ENCODE assay signal across 9 cellular contexts in the genomic region with DNA sequence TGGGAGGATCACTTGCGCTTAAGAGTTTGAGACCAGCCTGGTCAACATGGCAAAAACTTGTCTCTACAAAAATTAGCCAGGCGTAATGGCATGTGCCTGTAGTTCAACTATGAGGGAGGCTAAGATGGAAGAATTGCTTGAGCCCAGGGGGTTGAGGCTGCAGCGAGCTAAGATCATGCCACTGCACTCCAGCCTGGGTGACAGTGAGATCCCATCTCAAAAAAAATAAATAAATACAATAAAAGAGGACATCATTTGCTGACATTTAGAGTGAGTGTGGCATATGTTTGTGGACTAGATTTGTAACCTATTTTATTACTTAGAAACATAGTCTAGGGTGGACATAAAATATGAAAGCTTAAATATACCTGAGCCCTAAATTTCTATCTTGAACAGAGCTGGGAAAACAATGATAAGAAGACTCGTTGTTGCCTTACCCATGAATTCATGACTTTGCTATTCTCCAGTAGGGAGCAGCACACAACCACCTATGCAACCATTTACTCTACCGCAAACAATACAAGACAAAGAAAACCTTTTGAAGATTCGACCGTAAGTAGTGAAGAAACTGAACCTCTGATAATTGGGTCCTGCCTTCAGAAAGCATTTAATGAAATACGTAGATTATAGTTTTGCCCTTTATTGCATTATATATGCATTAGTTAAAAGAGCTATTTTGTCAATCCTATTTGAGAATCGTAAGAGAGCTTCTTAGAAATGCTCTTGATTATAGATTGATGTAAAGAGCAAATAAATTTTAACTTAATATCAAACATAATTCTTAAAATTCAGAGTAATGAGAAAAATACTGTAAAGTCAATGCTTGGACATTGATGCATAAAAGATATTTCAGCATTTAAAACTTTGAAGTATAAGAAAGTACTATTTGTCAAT.
A peak's percentile ranks its signal among the peaks of the same experiment; 100 is the strongest.
DNase-seq lines count a peak whose midpoint lies in the region; ATAC-seq and TF ChIP-seq lines count a peak whose summit lies in the region.
"Had no signal": no experiment of that assay in that cellular context is flagged by ENCODE, and none has a peak within 500 bp of the region (broad histone marks: within the 10 kb centered on the region; RNA-seq: fewer than 3 reads in every experiment).

No MANE protein-coding gene starts in this region.

- H3K9ac ChIP-seq in PC-3 (ENCODE audit: low read length) = no peak overlapping the region

- H3K4me1 ChIP-seq in PC-3 (ENCODE audit: insufficient read depth, low read length) = peaks cover 10% of the 10 kb centered on the region; the same call in 1 of the 2 replicates
- no peaks in the 10 kb centered on the region for H3K4me1 ChIP-seq in naive thymus-derived CD4-positive, alpha-beta T cell (ENCODE audit: control insufficient read depth in 2 of 2, insufficient read depth in 2 of 2, low read length in 2 of 2)

- no peak overlapping the region for H3K27ac ChIP-seq in PC-3 (ENCODE audit: low read length)
- H3K27ac ChIP-seq in naive thymus-derived CD4-positive, alpha-beta T cell (ENCODE audit: low read depth, low read length) = no peak overlapping the region

- H4K20me1 ChIP-seq in PC-3 (ENCODE audit: low read length) = no peaks in the 10 kb centered on the region

- H3K4me2 ChIP-seq in PC-3 (ENCODE audit: low read length) = peak overlapping the region; percentile 59

- no peaks in the 10 kb centered on the region for H3K9me3 ChIP-seq in PC-3 (ENCODE audit: low read length)
- H3K9me3 ChIP-seq in naive thymus-derived CD4-positive, alpha-beta T cell (ENCODE audit: control insufficient read depth in 2 of 3, low read length in 3 of 3) = no peaks in the 10 kb centered on the region

- ATAC-seq in PC-3 = peak; percentile 96
- ATAC-seq in naive thymus-derived CD4-positive, alpha-beta T cell = peak; percentile 60
- no peak for ATAC-seq in GM19351 (IDR thresholded peaks at IDR 0.05; ENCODE audit: unreplicated experiment)
- no peak for ATAC-seq in HG02642 (IDR thresholded peaks at IDR 0.05; ENCODE audit: poor library complexity, unreplicated experiment)

- H3K4me3 Mint-ChIP-seq in naive thymus-derived CD4-positive, alpha-beta T cell = no peak overlapping the region
- H3K4me3 Mint-ChIP-seq: activated B cell treated with CpG ODN at 0.5 μM for 24 hours had no signal

- POLR2A ChIA-PET in PC-3 (lab: Charles Lee; ENCODE audit: unreplicated experiment) = no interaction called here
- POLR2A ChIA-PET in naive thymus-derived CD4-positive, alpha-beta T cell (lab: Charles Lee) = no interaction called here

- no peaks in the 10 kb centered on the region for H3K27me3 ChIP-seq in PC-3 (ENCODE audit: low read length)
- no peaks in the 10 kb centered on the region for H3K27me3 ChIP-seq in naive thymus-derived CD4-positive, alpha-beta T cell (ENCODE audit: control insufficient read depth in 2 of 2, insufficient read depth in 2 of 2, low read length in 2 of 2)

- H3K4me1 Mint-ChIP-seq in naive thymus-derived CD4-positive, alpha-beta T cell = no peaks in the 10 kb centered on the region
- H3K4me1 Mint-ChIP-seq: activated B cell treated with CpG ODN at 0.5 μM for 24 hours had no signal

- peak; percentile 65 for DNase-seq in ELR (ENCODE audit: low read depth)
- peak in 55 of 76 experiments; percentile 2 to 84 (median 45) for DNase-seq in HUDEP-2 (lab: John Stamatoyannopoulos, UW; ENCODE audit: unreplicated experiment in 76 of 76)
- DNase-seq in PC-3 = peak; percentile 73
- peak; percentile 20 for DNase-seq in epithelial cell of proximal tubule (ENCODE audit: low read depth)
- DNase-seq in naive thymus-derived CD4-positive, alpha-beta T cell = peak in 2 of 9 donors; percentile 1 to 9
- DNase-seq in GOT3 (lab: John Stamatoyannopoulos, UW) = no peak
- DNase-seq: activated B cell treated with CpG ODN at 0.5 μM for 24 hours had no signal

- no peaks in the 10 kb centered on the region for H3K9me2 ChIP-seq in PC-3 (replicated peaks; ENCODE audit: low read length)

- H3K9me3 Mint-ChIP-seq in naive thymus-derived CD4-positive, alpha-beta T cell = peaks cover 0 to 6% (median 0%) of the 10 kb centered on the region in 11 donors
- H3K9me3 Mint-ChIP-seq: activated B cell treated with CpG ODN at 0.5 μM for 24 hours had no signal

- no peaks in the 10 kb centered on the region for H3K27me3 Mint-ChIP-seq in naive thymus-derived CD4-positive, alpha-beta T cell
- H3K27me3 Mint-ChIP-seq: activated B cell treated with CpG ODN at 0.5 μM for 24 hours had no signal

- no peaks in the 10 kb centered on the region for H3K79me2 ChIP-seq in PC-3 (ENCODE audit: low read length)

- peak overlapping the region; percentile 17; the same call in 1 of the 2 replicates for H2AFZ ChIP-seq in PC-3 (ENCODE audit: low read length)

- H3K27ac Mint-ChIP-seq in naive thymus-derived CD4-positive, alpha-beta T cell = no peak overlapping the region
- H3K27ac Mint-ChIP-seq: activated B cell treated with CpG ODN at 0.5 μM for 24 hours had no signal

- H3K36me3 Mint-ChIP-seq in naive thymus-derived CD4-positive, alpha-beta T cell = no peaks in the 10 kb centered on the region

- no peaks in the 10 kb centered on the region for H3K36me3 ChIP-seq in PC-3 (ENCODE audit: low read depth, low read length)
- H3K36me3 ChIP-seq in naive thymus-derived CD4-positive, alpha-beta T cell (ENCODE audit: control insufficient read depth in 2 of 3, insufficient read depth in 3 of 3, low read length in 3 of 3) = no peaks in the 10 kb centered on the region

- 0 out of 2 replicates have a peak overlapping the region, but pooled peaks have one; percentile 25 for H3K4me3 ChIP-seq in PC-3 (ENCODE audit: low read length)
- no peak overlapping the region for H3K4me3 ChIP-seq in epithelial cell of proximal tubule (ENCODE audit: low read depth, low read length)
- H3K4me3 ChIP-seq in naive thymus-derived CD4-positive, alpha-beta T cell (ENCODE audit: low read length) = no peak overlapping the region

- H3F3A ChIP-seq in PC-3 (ENCODE audit: low read length, unreplicated experiment) = no peaks in the 10 kb centered on the region

- TF ChIP-seq CTCF in PC-3 (conservative IDR thresholded peaks at IDR 0.05; ENCODE audit: low read depth, low read length) (peak; percentile 92), epithelial cell of proximal tubule (conservative IDR thresholded peaks at IDR 0.05; ENCODE audit: low read depth, low read length) (peak; percentile 87)

- CTCF ChIA-PET in PC-3 (lab: Charles Lee) = interaction anchor here (0.5 to 1.3 kb wide), 6 partner anchors 18 to 1042 kb away, joined by 3 to 6 read pairs (median 4); no protein-coding TSS in a partner anchor
- CTCF ChIA-PET in naive thymus-derived CD4-positive, alpha-beta T cell (lab: Charles Lee) = no interaction called here

- intact Hi-C loops in PC-3 (cut with micrococcal nuclease) = loop anchor here (1.0 to 10.0 kb wide), 4 partner anchors 25 to 1046 kb away; no protein-coding TSS in a partner anchor
- intact Hi-C loops in naive thymus-derived CD4-positive, alpha-beta T cell (cut with micrococcal nuclease) = loop anchor here (2.0 kb wide), 1 partner anchor 230 kb away; no protein-coding TSS in a partner anchor

- no TSS peak for BruUV-seq in PC-3 (replicated peaks; lab: Mats Ljungman, UMichigan)

Comparison
In these comparisons a context has a peak if more than half of its experiments do, and no peak if none do; other contexts are left out.
1. ATAC-seq: peak in PC-3 (single experiment) and naive thymus-derived CD4-positive, alpha-beta T cell (single experiment); none in GM19351 (single experiment) and HG02642 (single experiment).